In the genomic region with DNA sequence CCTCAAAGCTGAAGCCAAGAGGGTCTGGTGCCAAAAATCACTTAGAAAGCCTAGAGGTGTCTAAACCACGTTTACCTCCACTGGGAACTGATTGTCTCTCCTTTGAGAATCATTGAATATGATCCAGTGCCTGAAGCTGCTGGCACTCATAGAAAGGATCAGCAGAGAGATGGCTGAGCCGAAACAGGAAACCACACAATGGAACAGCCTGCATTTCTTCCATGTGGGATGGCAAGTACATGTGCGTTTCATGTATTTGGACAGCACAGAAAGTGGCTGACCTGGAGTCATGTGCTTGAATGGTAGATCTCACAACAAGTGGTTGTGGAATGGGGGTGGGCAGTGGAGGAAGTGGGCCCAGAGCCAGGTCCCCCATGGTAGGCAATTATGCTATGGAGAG, we compare ENCODE assay signal across 15 cellular contexts.
"Had no signal": no experiment of that assay in that cellular context is flagged by ENCODE, and none has a peak within 500 bp of the region (broad histone marks: within the 10 kb centered on the region; RNA-seq: fewer than 3 reads in every experiment).

No MANE protein-coding gene starts in this region.

- H3K27ac Mint-ChIP-seq: activated B cell treated with CpG ODN at 0.5 μM for 24 hours; activated CD4-positive, alpha-beta T cell treated with anti-CD3 and anti-CD28 coated beads, Interleukin-2, amount 10 ng/mL, durations not matched to agents 24 days and 14 days; dendritic cell treated with granulocyte-macrophage colony-stimulating factor and Interleukin-4, amounts not matched to agents 40 ng/mL and 50 ng/mL, for 4 days; mesothelial cell of epicardium; nephron; stimulated activated memory B cell treated with anti-CD40 and anti-IgM and Interleukin-4, amounts not matched to agents 10 μg/mL and 1 μg/mL and 100 μg/mL, for 72 hours had no signal

- H3K27me3 ChIP-seq: spleen, testis, upper lobe of left lung had no signal

- H3K36me3 ChIP-seq: spleen, upper lobe of left lung had no signal

- H3K4me1 ChIP-seq: testis had no signal

- H3K27ac ChIP-seq: SK-N-MC, spleen, testis, upper lobe of left lung had no signal

- H3K4me3 ChIP-seq: SK-N-MC, spleen, testis, upper lobe of left lung had no signal

- DNase-seq: activated B cell treated with CpG ODN at 0.5 μM for 24 hours; activated naive CD4-positive, alpha-beta T cell treated with anti-CD3 and anti-CD28 coated beads, Interleukin-2, amount 50 U/mL, for 16 hours; nucleus accumbens; posterior cingulate gyrus; spleen; stimulated activated CD4-positive, alpha-beta T cell treated with anti-CD3 and anti-CD28 coated beads, Interleukin-4, amount 100 ng/mL, for 4 hours; testis; upper lobe of left lung had no signal

- H3K27me3 Mint-ChIP-seq: activated B cell treated with CpG ODN at 0.5 μM for 24 hours; activated CD4-positive, alpha-beta T cell treated with anti-CD3 and anti-CD28 coated beads, Interleukin-2, amount 10 ng/mL, durations not matched to agents 24 days and 14 days; dendritic cell treated with granulocyte-macrophage colony-stimulating factor and Interleukin-4, amounts not matched to agents 40 ng/mL and 50 ng/mL, for 4 days; stimulated activated memory B cell treated with anti-CD40 and anti-IgM and Interleukin-4, amounts not matched to agents 10 μg/mL and 1 μg/mL and 100 μg/mL, for 72 hours had no signal

- H3K36me3 Mint-ChIP-seq: stimulated activated memory B cell treated with anti-CD40 and anti-IgM and Interleukin-4, amounts not matched to agents 10 μg/mL and 1 μg/mL and 100 μg/mL, for 72 hours had no signal

- ATAC-seq: stimulated activated memory B cell treated with anti-CD40 and anti-IgM and Interleukin-4, amounts not matched to agents 10 μg/mL and 1 μg/mL and 100 μg/mL, for 72 hours had no signal

- H3K4me3 Mint-ChIP-seq: activated B cell treated with CpG ODN at 0.5 μM for 24 hours; activated CD4-positive, alpha-beta T cell treated with anti-CD3 and anti-CD28 coated beads, Interleukin-2, amount 10 ng/mL, durations not matched to agents 24 days and 14 days; dendritic cell treated with granulocyte-macrophage colony-stimulating factor and Interleukin-4, amounts not matched to agents 40 ng/mL and 50 ng/mL, for 4 days; mesothelial cell of epicardium; nephron; stimulated activated memory B cell treated with anti-CD40 and anti-IgM and Interleukin-4, amounts not matched to agents 10 μg/mL and 1 μg/mL and 100 μg/mL, for 72 hours had no signal

- H3K9me3 ChIP-seq: spleen, testis, upper lobe of left lung had no signal

- H3K9me3 Mint-ChIP-seq: activated B cell treated with CpG ODN at 0.5 μM for 24 hours; activated CD4-positive, alpha-beta T cell treated with anti-CD3 and anti-CD28 coated beads, Interleukin-2, amount 10 ng/mL, durations not matched to agents 24 days and 14 days; activated T-helper 2 cell treated with anti-CD3 and anti-CD28 coated beads, Interferon-gamma antibody, Interleukin-2, Interleukin-4, amounts not matched to agents 10 μg/mL and 5 μg/mL and 100 μg/mL, durations not matched to agents 14 hours and 24 hours and 36 hours; dendritic cell treated with granulocyte-macrophage colony-stimulating factor and Interleukin-4, amounts not matched to agents 40 ng/mL and 50 ng/mL, for 4 days; mesothelial cell of epicardium; nephron had no signal

- H3K4me1 Mint-ChIP-seq: activated B cell treated with CpG ODN at 0.5 μM for 24 hours; stimulated activated memory B cell treated with anti-CD40 and anti-IgM and Interleukin-4, amounts not matched to agents 10 μg/mL and 1 μg/mL and 100 μg/mL, for 72 hours had no signal
